In genomic region chr7:29866490-29866930, GRCh38 we compare ENCODE assay signal across 13 cellular contexts.
DNase-seq lines count a peak whose midpoint lies in the region; ATAC-seq and TF ChIP-seq lines count a peak whose summit lies in the region.
"Had no signal": no experiment of that assay in that cellular context is flagged by ENCODE, and none has a peak within 500 bp of the region (broad histone marks: within the 10 kb centered on the region; RNA-seq: fewer than 3 reads in every experiment).

No MANE protein-coding gene starts in this region.

- CTCF ChIA-PET in activated CD8-positive, alpha-beta T cell treated with anti-CD3 and anti-CD28 coated beads for 36 hours (lab: Charles Lee), result no interaction called here
- CTCF ChIA-PET in activated CD8-positive, alpha-beta T cell treated with anti-CD3 and anti-CD28 coated beads, Interleukin-2, amount 10 ng/mL, durations not matched to agents 7 days and 5 days (lab: Charles Lee), result no interaction called here

- H3K36me3 ChIP-seq in body of pancreas (replicated peaks in 1 of 2; ENCODE audit: insufficient read depth in 1 of 2, low read depth in 2 of 2) (no peaks in the 10 kb centered on the region), hepatocyte (replicated peaks; ENCODE audit: insufficient read depth, low read depth) (no peaks in the 10 kb centered on the region), upper lobe of left lung (no peaks in the 10 kb centered on the region), endodermal cell (ENCODE audit: control insufficient read depth, insufficient read depth, low read length) (no peaks in the 10 kb centered on the region)

- H3K4me1 ChIP-seq in body of pancreas, result peaks cover 16% of the 10 kb centered on the region
- H3K4me1 ChIP-seq in hepatocyte (ENCODE audit: insufficient read depth), result peaks cover 6% of the 10 kb centered on the region
- H3K4me1 ChIP-seq in upper lobe of left lung, result peaks cover 4 to 22% (median 14%) of the 10 kb centered on the region in 4 donors
- H3K4me1 ChIP-seq in endodermal cell (ENCODE audit: control insufficient read depth, insufficient read depth, low read length), result no peaks in the 10 kb centered on the region

- DNase-seq in activated CD8-positive, alpha-beta T cell treated with anti-CD3 and anti-CD28 coated beads for 36 hours, result no peak
- DNase-seq in activated CD8-positive, alpha-beta T cell treated with anti-CD3 and anti-CD28 coated beads, Interleukin-2, amount 10 ng/mL, durations not matched to agents 7 days and 5 days, result no peak
- peak; percentile 26 to 63 (median 45) for DNase-seq in body of pancreas
- DNase-seq in hepatocyte (ENCODE audit: low spot score), result peak; percentile 46
- DNase-seq in upper lobe of left lung, result peak in 1 of 2 donors; percentile 72
- no peak for DNase-seq in stimulated activated CD8-positive, alpha-beta memory T cell treated with anti-CD3 and anti-CD28 coated beads, Interleukin-4, amount 100 ng/mL, for 48 hours
- DNase-seq in endodermal cell, result no peak
- DNase-seq: effector CD8-positive, alpha-beta T cell; left colon; NCI-H1436 treated with DMSO at 0.1 percent for 48 hours had no signal

- H2AFZ ChIP-seq in hepatocyte, result no peak overlapping the region

- peak overlapping the region in 1 of 4 donors; percentile 27 for H3K27ac ChIP-seq in body of pancreas
- H3K27ac ChIP-seq in hepatocyte, result no peak overlapping the region
- no peak overlapping the region for H3K27ac ChIP-seq in upper lobe of left lung
- no peak overlapping the region for H3K27ac ChIP-seq in endodermal cell (ENCODE audit: low read depth, low read length)
- H3K27ac ChIP-seq: A549 had no signal

- intact Hi-C loops in activated CD8-positive, alpha-beta T cell treated with anti-CD3 and anti-CD28 coated beads for 36 hours (cut with micrococcal nuclease), result no loop called here
- intact Hi-C loops in body of pancreas (cut with DNase I), result no loop called here

- no peaks in the 10 kb centered on the region for H3K36me3 Mint-ChIP-seq in activated CD8-positive, alpha-beta T cell treated with anti-CD3 and anti-CD28 coated beads for 36 hours (ENCODE audit: low read depth)
- H3K36me3 Mint-ChIP-seq in activated CD8-positive, alpha-beta T cell treated with anti-CD3 and anti-CD28 coated beads, Interleukin-2, amount 10 ng/mL, durations not matched to agents 7 days and 5 days (ENCODE audit: low read depth), result no peaks in the 10 kb centered on the region
- H3K36me3 Mint-ChIP-seq in endodermal cell (ENCODE audit: low read depth), result no peaks in the 10 kb centered on the region

- no peaks in the 10 kb centered on the region for H3K27me3 Mint-ChIP-seq in activated CD8-positive, alpha-beta T cell treated with anti-CD3 and anti-CD28 coated beads for 36 hours
- H3K27me3 Mint-ChIP-seq in activated CD8-positive, alpha-beta T cell treated with anti-CD3 and anti-CD28 coated beads, Interleukin-2, amount 10 ng/mL, durations not matched to agents 7 days and 5 days (ENCODE audit: low read depth), result peaks cover 9% of the 10 kb centered on the region
- no peaks in the 10 kb centered on the region for H3K27me3 Mint-ChIP-seq in endodermal cell (ENCODE audit: insufficient read depth)

- no peaks in the 10 kb centered on the region for H3K9me2 ChIP-seq in hepatocyte (replicated peaks; ENCODE audit: insufficient read depth)

- no peak for TF ChIP-seq CTCF in activated CD8-positive, alpha-beta T cell treated with anti-CD3 and anti-CD28 coated beads for 36 hours (IDR thresholded peaks at IDR 0.05)
- TF ChIP-seq CTCF in body of pancreas (IDR thresholded peaks at IDR 0.05), result no peak
- no peak for TF ChIP-seq CTCF in hepatocyte (IDR thresholded peaks at IDR 0.05; ENCODE audit: poor library complexity)
- TF ChIP-seq CTCF in upper lobe of left lung (IDR thresholded peaks at IDR 0.05), result no peak
- TF ChIP-seq CTCF in endodermal cell (conservative IDR thresholded peaks at IDR 0.05), result no peak

- H3K79me2 ChIP-seq in hepatocyte, result no peaks in the 10 kb centered on the region

- no peak overlapping the region for H3K4me2 ChIP-seq in hepatocyte

- peaks cover 4% of the 10 kb centered on the region for H3K4me1 Mint-ChIP-seq in activated CD8-positive, alpha-beta T cell treated with anti-CD3 and anti-CD28 coated beads for 36 hours (ENCODE audit: low read depth)
- H3K4me1 Mint-ChIP-seq in activated CD8-positive, alpha-beta T cell treated with anti-CD3 and anti-CD28 coated beads, Interleukin-2, amount 10 ng/mL, durations not matched to agents 7 days and 5 days (ENCODE audit: low read depth), result no peaks in the 10 kb centered on the region
- no peaks in the 10 kb centered on the region for H3K4me1 Mint-ChIP-seq in endodermal cell

- TF ChIP-seq POLR2A in body of pancreas (IDR thresholded peaks at IDR 0.05), result no peak
- TF ChIP-seq POLR2A in upper lobe of left lung (IDR thresholded peaks at IDR 0.05), result no peak

- no peak overlapping the region for H3K4me3 Mint-ChIP-seq in activated CD8-positive, alpha-beta T cell treated with anti-CD3 and anti-CD28 coated beads for 36 hours
- H3K4me3 Mint-ChIP-seq in activated CD8-positive, alpha-beta T cell treated with anti-CD3 and anti-CD28 coated beads, Interleukin-2, amount 10 ng/mL, durations not matched to agents 7 days and 5 days, result no peak overlapping the region
- H3K4me3 Mint-ChIP-seq in endodermal cell, result no peak overlapping the region

- no peak for TF ChIP-seq EP300 in upper lobe of left lung (IDR thresholded peaks at IDR 0.05)

- no peak overlapping the region for H3K27ac Mint-ChIP-seq in activated CD8-positive, alpha-beta T cell treated with anti-CD3 and anti-CD28 coated beads for 36 hours
- no peak overlapping the region for H3K27ac Mint-ChIP-seq in activated CD8-positive, alpha-beta T cell treated with anti-CD3 and anti-CD28 coated beads, Interleukin-2, amount 10 ng/mL, durations not matched to agents 7 days and 5 days
- no peak overlapping the region for H3K27ac Mint-ChIP-seq in endodermal cell

- no peaks in the 10 kb centered on the region for H3K9me3 ChIP-seq in body of pancreas
- H3K9me3 ChIP-seq in hepatocyte (ENCODE audit: low read depth), result no peaks in the 10 kb centered on the region
- no peaks in the 10 kb centered on the region for H3K9me3 ChIP-seq in upper lobe of left lung
- no peaks in the 10 kb centered on the region for H3K9me3 ChIP-seq in endodermal cell (ENCODE audit: control insufficient read depth, low read length)
- H3K9me3 ChIP-seq: A549 had no signal

- peak; percentile 58 for ATAC-seq in activated CD8-positive, alpha-beta T cell treated with anti-CD3 and anti-CD28 coated beads for 36 hours
- ATAC-seq in activated CD8-positive, alpha-beta T cell treated with anti-CD3 and anti-CD28 coated beads, Interleukin-2, amount 10 ng/mL, durations not matched to agents 7 days and 5 days, result no peak
- ATAC-seq in body of pancreas (peak; percentile 16), upper lobe of left lung (ENCODE audit: low FRiP score in 2 of 2) (peak; percentile 65 to 67), HG02885 (IDR thresholded peaks at IDR 0.05; ENCODE audit: poor library complexity, unreplicated experiment) (no peak)
- ATAC-seq: A549, GM12878, left colon had no signal

- POLR2A ChIA-PET in activated CD8-positive, alpha-beta T cell treated with anti-CD3 and anti-CD28 coated beads for 36 hours (lab: Charles Lee), result no interaction called here
- POLR2A ChIA-PET in activated CD8-positive, alpha-beta T cell treated with anti-CD3 and anti-CD28 coated beads, Interleukin-2, amount 10 ng/mL, durations not matched to agents 7 days and 5 days (lab: Charles Lee), result no interaction called here

- no peaks in the 10 kb centered on the region for H4K20me1 ChIP-seq in hepatocyte (ENCODE audit: insufficient read depth, poor library complexity, severe bottlenecking)

- H3K9me3 Mint-ChIP-seq in activated CD8-positive, alpha-beta T cell treated with anti-CD3 and anti-CD28 coated beads for 36 hours, result no peaks in the 10 kb centered on the region
- H3K9me3 Mint-ChIP-seq in activated CD8-positive, alpha-beta T cell treated with anti-CD3 and anti-CD28 coated beads, Interleukin-2, amount 10 ng/mL, durations not matched to agents 7 days and 5 days (ENCODE audit: insufficient read depth), result no peaks in the 10 kb centered on the region
- no peaks in the 10 kb centered on the region for H3K9me3 Mint-ChIP-seq in endodermal cell

- H3K9ac ChIP-seq in endodermal cell (ENCODE audit: extremely low read depth, low read length, poor library complexity, severe bottlenecking), result no peak overlapping the region

- H3K4me3 ChIP-seq in body of pancreas (no peak overlapping the region), hepatocyte (no peak overlapping the region), upper lobe of left lung (no peak overlapping the region), endodermal cell (ENCODE audit: low read length) (no peak overlapping the region)
- H3K4me3 ChIP-seq: A549, GM12878 had no signal

- no peaks in the 10 kb centered on the region for H3K27me3 ChIP-seq in body of pancreas
- H3K27me3 ChIP-seq in hepatocyte, result no peaks in the 10 kb centered on the region
- H3K27me3 ChIP-seq in upper lobe of left lung, result no peaks in the 10 kb centered on the region
- H3K27me3 ChIP-seq in endodermal cell (ENCODE audit: control insufficient read depth, insufficient read depth, low read length, poor library complexity, severe bottlenecking), result no peaks in the 10 kb centered on the region

- 78 to 80% methylated on average over 3 of the region's 3 CpGs for WGBS in body of pancreas, 2 donors
- 80% methylated on average over 3 of the region's 3 CpGs for WGBS in hepatocyte (ENCODE audit: low lambda C conversion rate, missing lambda C conversion rate)
- 0 to 20% methylated on average over 3 of the region's 3 CpGs for WGBS in upper lobe of left lung, 2 donors
- 96 to 100% methylated on average over 3 of the region's 3 CpGs for WGBS in endodermal cell (ENCODE audit: insufficient coverage in 1 of 2, insufficient read length in 1 of 2), 2 experiments

Comparison
In these comparisons a context has a peak if more than half of its experiments do, and no peak if none do; other contexts are left out.
1. ATAC-seq: peak in activated CD8-positive, alpha-beta T cell treated with anti-CD3 and anti-CD28 coated beads for 36 hours (single experiment), body of pancreas (single experiment) and upper lobe of left lung (2 of 2); none in activated CD8-positive, alpha-beta T cell treated with anti-CD3 and anti-CD28 coated beads, Interleukin-2, amount 10 ng/mL, durations not matched to agents 7 days and 5 days (single experiment) and HG02885 (single experiment).
2. DNase-seq: peak in body of pancreas (4 of 4) and hepatocyte (single experiment); none in activated CD8-positive, alpha-beta T cell treated with anti-CD3 and anti-CD28 coated beads for 36 hours (single experiment), activated CD8-positive, alpha-beta T cell treated with anti-CD3 and anti-CD28 coated beads, Interleukin-2, amount 10 ng/mL, durations not matched to agents 7 days and 5 days (single experiment), stimulated activated CD8-positive, alpha-beta memory T cell treated with anti-CD3 and anti-CD28 coated beads, Interleukin-4, amount 100 ng/mL, for 48 hours (single experiment) and endodermal cell (single experiment).